In genomic region chr2:234463626-234464290, GRCh38 we compare ENCODE assay signal across 8 cellular contexts. TPM values are rescaled to one million over a fixed set of nuclear protein-coding genes. Genes with fewer than 3 reads are reported as not detected.
A peak's percentile ranks its signal among the peaks of the same experiment; 100 is the strongest.
DNase-seq lines count a peak whose midpoint lies in the region; ATAC-seq and TF ChIP-seq lines count a peak whose summit lies in the region.

No MANE protein-coding gene starts in this region.

- peak overlapping the region; percentile 65 to 74 (median 71) for H3K4me3 Mint-ChIP-seq in T-cell
- H3K4me3 Mint-ChIP-seq in activated naive CD4-positive, alpha-beta T cell treated with anti-CD3 and anti-CD28 coated beads, Interleukin-2, amount 50 U/mL, for 24 hours: peak overlapping the region; percentile 72

- H3K9me3 Mint-ChIP-seq in T-cell: no peaks in the 10 kb centered on the region
- H3K9me3 Mint-ChIP-seq in activated naive CD4-positive, alpha-beta T cell treated with anti-CD3 and anti-CD28 coated beads, Interleukin-2, amount 50 U/mL, for 24 hours: no peaks in the 10 kb centered on the region

- no peak overlapping the region for H3K14ac ChIP-seq in IMR-90 (replicated peaks; ENCODE audit: low read depth, low read length)

- no peaks in the 10 kb centered on the region for H4K20me1 ChIP-seq in IMR-90 (ENCODE audit: insufficient read depth, low read length)

- H3K23ac ChIP-seq in IMR-90 (ENCODE audit: low read depth, low read length): no peak overlapping the region

- 54% methylated on average over 6 of the region's 17 CpGs; no CpG with 5 or more reads in 1 of the 2 experiments for WGBS in IMR-90 (ENCODE audit: extremely low coverage in 2 of 2, insufficient read length in 1 of 2), 2 experiments

- no peaks in the 10 kb centered on the region for H3K9me1 ChIP-seq in IMR-90 (ENCODE audit: insufficient read depth, low read length)

- no peak for TF ChIP-seq RAD21 in IMR-90 (IDR thresholded peaks at IDR 0.05; ENCODE audit: low read length)

- 0 out of 2 replicates have a peak, but pooled peaks cover 3% of the 10 kb centered on the region for H3K4me1 ChIP-seq in IMR-90 (ENCODE audit: control insufficient read depth, insufficient read depth, low read length)

- peaks cover 78 to 91% (median 81%) of the 10 kb centered on the region in 3 donors for H3K4me1 Mint-ChIP-seq in T-cell
- H3K4me1 Mint-ChIP-seq in activated naive CD4-positive, alpha-beta T cell treated with anti-CD3 and anti-CD28 coated beads, Interleukin-2, amount 50 U/mL, for 24 hours: peaks cover 89% of the 10 kb centered on the region

- no peak overlapping the region for H4K5ac ChIP-seq in IMR-90 (ENCODE audit: low read depth, low read length)

- no peak overlapping the region for H3K9ac ChIP-seq in IMR-90 (ENCODE audit: low read depth, low read length)

- TF ChIP-seq CTCF in IMR-90 (conservative IDR thresholded peaks at IDR 0.05; ENCODE audit: low read depth, low read length): no peak

- H3K4me2 ChIP-seq in IMR-90 (ENCODE audit: low read depth, low read length): no peak overlapping the region

- CTCF ChIA-PET in IMR-90 (lab: Yijun Ruan, JAX): no interaction called here
- CTCF ChIA-PET in T-cell (lab: Charles Lee): interaction anchor here (0.6 to 2.4 kb wide), 10 partner anchors 12 to 527 kb away, joined by 3 to 17 read pairs (median 4); partner anchors contain the start of gene ARL4C (in 1 of the 2)

- POLR2A ChIA-PET in IMR-90 (lab: Charles Lee; ENCODE audit: unreplicated experiment): no interaction called here
- POLR2A ChIA-PET in T-cell (lab: Charles Lee): interaction anchor here (0.5 to 3.7 kb wide), 20 partner anchors 9 to 377 kb away, joined by 3 to 18 read pairs (median 6); partner anchors contain the start of gene ARL4C (in 1 of the 2)

- no peak overlapping the region for H2AFZ ChIP-seq in IMR-90 (replicated peaks; ENCODE audit: low read length, poor library complexity)

- H3K4ac ChIP-seq in IMR-90 (ENCODE audit: low read depth, low read length): no peak overlapping the region

- no peak overlapping the region for H2BK5ac ChIP-seq in IMR-90 (ENCODE audit: low read depth, low read length, poor library complexity, severe bottlenecking)

- intact Hi-C loops in IMR-90 (cut with micrococcal nuclease): no loop called here

- ATAC-seq in IMR-90 (ENCODE audit: low read depth): no peak; the same call in 1 of the 2 replicates
- peak; percentile 88 to 92 (median 90) for ATAC-seq in T-cell (replicated peaks in 1 of 4)
- no peak for ATAC-seq in GM19023 (IDR thresholded peaks at IDR 0.05; ENCODE audit: unreplicated experiment)
- ATAC-seq in HG03342 (IDR thresholded peaks at IDR 0.05; ENCODE audit: unreplicated experiment): no peak
- ATAC-seq in HG02571 (IDR thresholded peaks at IDR 0.05; ENCODE audit: unreplicated experiment): no peak
- ATAC-seq in GM21786 (IDR thresholded peaks at IDR 0.05; ENCODE audit: unreplicated experiment): no peak

- TF ChIP-seq POLR2A in IMR-90 (IDR thresholded peaks at IDR 0.05; ENCODE audit: low read depth, low read length): no peak

- peaks cover 10% of the 10 kb centered on the region for H3K9me3 ChIP-seq in IMR-90 (ENCODE audit: control insufficient read depth, insufficient read depth, low read length)

- in situ Hi-C loops in IMR-90 (cut with MboI; ENCODE audit: low sequenced_read_pairs): no loop called here

- H3K27me3 Mint-ChIP-seq in T-cell: no peaks in the 10 kb centered on the region
- H3K27me3 Mint-ChIP-seq in activated naive CD4-positive, alpha-beta T cell treated with anti-CD3 and anti-CD28 coated beads, Interleukin-2, amount 50 U/mL, for 24 hours: no peaks in the 10 kb centered on the region

- H3K36me3 Mint-ChIP-seq in T-cell: no peaks in the 10 kb centered on the region
- H3K36me3 Mint-ChIP-seq in activated naive CD4-positive, alpha-beta T cell treated with anti-CD3 and anti-CD28 coated beads, Interleukin-2, amount 50 U/mL, for 24 hours: no peaks in the 10 kb centered on the region

- no peak overlapping the region for H3K18ac ChIP-seq in IMR-90 (ENCODE audit: low read depth, low read length)

- H3K27me3 ChIP-seq in IMR-90 (ENCODE audit: control insufficient read depth, insufficient read depth, low read length): no peaks in the 10 kb centered on the region

- H3K27ac ChIP-seq in IMR-90 (ENCODE audit: insufficient read depth, low read length): no peak overlapping the region

- H3K56ac ChIP-seq in IMR-90 (ENCODE audit: extremely low read depth, insufficient read depth, low read length): no peak overlapping the region

- H3K27ac Mint-ChIP-seq in T-cell: peak overlapping the region; percentile 96 to 97
- peak overlapping the region; percentile 96 for H3K27ac Mint-ChIP-seq in activated naive CD4-positive, alpha-beta T cell treated with anti-CD3 and anti-CD28 coated beads, Interleukin-2, amount 50 U/mL, for 24 hours

- no peak overlapping the region for H4K8ac ChIP-seq in IMR-90 (ENCODE audit: low read depth in 2 of 2, low read length in 2 of 2)

- H3K36me3 ChIP-seq in IMR-90 (ENCODE audit: control insufficient read depth, insufficient read depth, low read length): no peaks in the 10 kb centered on the region

- no peak overlapping the region for H2BK120ac ChIP-seq in IMR-90 (ENCODE audit: low read depth, low read length)

- H3K79me1 ChIP-seq in IMR-90 (ENCODE audit: low read depth in 1 of 2, low read length in 2 of 2): no peaks in the 10 kb centered on the region

- H2AK5ac ChIP-seq in IMR-90 (ENCODE audit: low read depth, low read length): no peak overlapping the region

- H2BK20ac ChIP-seq in IMR-90 (ENCODE audit: low read depth, low read length): no peak overlapping the region; the same call in 1 of the 2 replicates

- no peak overlapping the region for H2AK9ac ChIP-seq in IMR-90 (replicated peaks; ENCODE audit: low read depth, low read length, poor library complexity)

- no TSS peak for BruUV-seq in IMR-90 (replicated peaks; lab: Mats Ljungman, UMichigan)

- DNase-seq in IMR-90: peak; percentile 76
- DNase-seq in T-cell: peak; percentile 54 to 93 (median 79)
- DNase-seq in stimulated activated CD4-positive, alpha-beta T cell treated with anti-CD3 and anti-CD28 coated beads, Interleukin-4, amount 100 ng/mL, for 4 hours: peak; percentile 59 to 85

- dilution Hi-C loops in IMR-90 (cut with HindIII; ENCODE audit: low sequenced_read_pairs, unreplicated experiment): no loop called here

- H4K91ac ChIP-seq in IMR-90 (ENCODE audit: insufficient read depth, low read depth, low read length): no peak overlapping the region

- H3K4me3 ChIP-seq in IMR-90 (ENCODE audit: insufficient read depth, low read depth, low read length): no peak overlapping the region

- H2BK15ac ChIP-seq in IMR-90 (ENCODE audit: low read depth, low read length): no peak overlapping the region

TF ChIP-seq in IMR-90, 13 proteins besides CTCF, POLR2A, EP300 and RAD21:
- no peak for TF ChIP-seq RFX5 (IDR thresholded peaks at IDR 0.05; ENCODE audit: low read depth, low read length)
- TF ChIP-seq RCOR1 (IDR thresholded peaks at IDR 0.05; ENCODE audit: insufficient replicate concordance, low read length): no peak
- TF ChIP-seq CEBPB (IDR thresholded peaks at IDR 0.05; ENCODE audit: low read depth, low read length): no peak
- TF ChIP-seq NFE2L2 (IDR thresholded peaks at IDR 0.05; ENCODE audit: low read depth, low read length): no peak
- TF ChIP-seq, protein P1, sequence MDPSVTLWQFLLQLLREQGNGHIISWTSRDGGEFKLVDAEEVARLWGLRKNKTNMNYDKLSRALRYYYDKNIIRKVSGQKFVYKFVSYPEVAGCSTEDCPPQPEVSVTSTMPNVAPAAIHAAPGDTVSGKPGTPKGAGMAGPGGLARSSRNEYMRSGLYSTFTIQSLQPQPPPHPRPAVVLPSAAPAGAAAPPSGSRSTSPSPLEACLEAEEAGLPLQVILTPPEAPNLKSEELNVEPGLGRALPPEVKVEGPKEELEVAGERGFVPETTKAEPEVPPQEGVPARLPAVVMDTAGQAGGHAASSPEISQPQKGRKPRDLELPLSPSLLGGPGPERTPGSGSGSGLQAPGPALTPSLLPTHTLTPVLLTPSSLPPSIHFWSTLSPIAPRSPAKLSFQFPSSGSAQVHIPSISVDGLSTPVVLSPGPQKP (IDR thresholded peaks at IDR 0.05; ENCODE audit: borderline replicate concordance, low read depth, low read length): no peak
- no peak for TF ChIP-seq MAFK (IDR thresholded peaks at IDR 0.05; ENCODE audit: low read depth, low read length)
- no peak for TF ChIP-seq SMC3 (IDR thresholded peaks at IDR 0.05; ENCODE audit: low read depth, low read length)
- no peak for TF ChIP-seq USF2 (IDR thresholded peaks at IDR 0.05; ENCODE audit: low read depth, low read length)
- peak; percentile 91 for TF ChIP-seq BHLHE40 (IDR thresholded peaks at IDR 0.05; ENCODE audit: low read depth, low read length)
TF ChIP-seq in IMR-90: peak in this region for 1.

RNA-seq across cellular contexts. Expression of gene ARL4C, which starts 33.1 kb away (rescaled TPM):
- total RNA-seq in IMR-90 (2012; rRNA removed) (7.7 and 12.5 TPM in 2 replicates), T-cell (100 to 1,000 TPM; 209 to 424 (median 294) TPM)
- 8.2 and 8.7 TPM in 2 replicates for polyA plus RNA-seq in IMR-90 (2012; rRNA removed)
- polyA plus RNA-seq in IMR-90 (2012; cell fraction: cytosol; rRNA removed): 4.8 and 7.4 TPM in 2 replicates
- polyA plus RNA-seq in IMR-90 (2012; cell fraction: nucleus; rRNA removed; ENCODE audit: low replicate concordance): 6.5 and 6.7 TPM in 2 replicates

Comparison
In these comparisons a context has a peak if more than half of its experiments do, and no peak if none do; other contexts are left out.
1. ATAC-seq: peak in T-cell (4 of 4); none in IMR-90 (single experiment), GM19023 (single experiment), HG03342 (single experiment), HG02571 (single experiment) and GM21786 (single experiment).
2. RNA of gene ARL4C, which starts 33.1 kb away (total RNA-seq): 209 to 424 TPM in T-cell; 7.7 to 12.5 TPM in IMR-90; every median in the first group is over 10 times any median in the second.
3. Peak in every context shown above with its lines, with median percentiles within 50 percentile points of each other: DNase-seq.